25 cellular contexts compared by ENCODE assay signal in genomic region chr2:140061240-140061639, GRCh38.
DNase-seq lines count a peak whose midpoint lies in the region; ATAC-seq, FAIRE-seq and TF ChIP-seq lines count a peak whose summit lies in the region.
"Had no signal": no experiment of that assay in that cellular context is flagged by ENCODE, and none has a peak within 500 bp of the region (broad histone marks: within the 10 kb centered on the region; RNA-seq: fewer than 3 reads in every experiment).

No MANE protein-coding gene starts in this region.

- TF ChIP-seq POLR2A in A549 (IDR thresholded peaks at IDR 0.05; ENCODE audit: low read length): no peak

- no peak overlapping the region for H3K4me2 ChIP-seq in A549
- H3K4me2 ChIP-seq: BLaER1 had no signal

- no peaks in the 10 kb centered on the region for H3K9me3 ChIP-seq in A549
- no peaks in the 10 kb centered on the region for H3K9me3 ChIP-seq in naive thymus-derived CD4-positive, alpha-beta T cell (ENCODE audit: control insufficient read depth in 2 of 3, low read length in 3 of 3)
- H3K9me3 ChIP-seq: BE2C, BLaER1 had no signal

- no peak for TF ChIP-seq RAD21 in A549 (conservative IDR thresholded peaks at IDR 0.05 in 1 of 2, IDR thresholded peaks at IDR 0.05 in 1 of 2)

- no peak for DNase-seq in A549 (ENCODE audit: low read depth in 1 of 2, low spot score in 1 of 2)
- DNase-seq in frontal cortex (ENCODE audit: low spot score in 2 of 2): no peak
- no peak for DNase-seq in naive thymus-derived CD4-positive, alpha-beta T cell
- DNase-seq: 8988T; ACHN; BE2C; C1 segment of cervical spinal cord; CD4-positive, alpha-beta memory T cell; CD4-positive, CD25-positive, alpha-beta regulatory T cell; CD8-positive, alpha-beta memory T cell; COR-L47; DMS 273 treated with DMSO at 0.1 percent for 48 hours; DMS153; DMS53; DMS79; DND-41; EL; GDM1 had no signal

- ATAC-seq in A549 (no peak), GM21737 (IDR thresholded peaks at IDR 0.05; ENCODE audit: unreplicated experiment) (no peak), GM21576 (IDR thresholded peaks at IDR 0.05; ENCODE audit: unreplicated experiment) (no peak)
- ATAC-seq in naive thymus-derived CD4-positive, alpha-beta T cell: no peak
- ATAC-seq: GM12878 had no signal

- no peaks in the 10 kb centered on the region for H3K4me1 ChIP-seq in A549
- H3K4me1 ChIP-seq in naive thymus-derived CD4-positive, alpha-beta T cell (ENCODE audit: control insufficient read depth in 2 of 2, insufficient read depth in 2 of 2, low read length in 2 of 2): no peaks in the 10 kb centered on the region
- H3K4me1 ChIP-seq: BE2C, BLaER1 had no signal

- H3K27me3 Mint-ChIP-seq in naive thymus-derived CD4-positive, alpha-beta T cell: no peaks in the 10 kb centered on the region
- H3K27me3 Mint-ChIP-seq: CD4-positive, alpha-beta memory T cell; CD4-positive, CD25-positive, alpha-beta regulatory T cell; CD8-positive, alpha-beta memory T cell had no signal

- no peaks in the 10 kb centered on the region for H3K36me3 ChIP-seq in naive thymus-derived CD4-positive, alpha-beta T cell (ENCODE audit: control insufficient read depth in 2 of 3, insufficient read depth in 3 of 3, low read length in 3 of 3)
- H3K36me3 ChIP-seq: BE2C, BLaER1 had no signal

- H3K9me3 Mint-ChIP-seq in naive thymus-derived CD4-positive, alpha-beta T cell: peaks cover 2 to 21% (median 7%) of the 10 kb centered on the region in 11 donors

- H3K27ac ChIP-seq in A549: no peak overlapping the region
- no peak overlapping the region for H3K27ac ChIP-seq in naive thymus-derived CD4-positive, alpha-beta T cell (ENCODE audit: low read depth, low read length)
- H3K27ac ChIP-seq: BLaER1 had no signal

- POLR2A ChIA-PET in A549 (lab: Yijun Ruan, JAX): no interaction called here
- POLR2A ChIA-PET in naive thymus-derived CD4-positive, alpha-beta T cell (lab: Charles Lee): no interaction called here

- no peak overlapping the region for H3K4me3 Mint-ChIP-seq in naive thymus-derived CD4-positive, alpha-beta T cell
- H3K4me3 Mint-ChIP-seq: CD14-positive monocyte; CD4-positive, alpha-beta memory T cell; CD4-positive, CD25-positive, alpha-beta regulatory T cell; CD8-positive, alpha-beta memory T cell had no signal

- H3K27ac Mint-ChIP-seq in naive thymus-derived CD4-positive, alpha-beta T cell: no peak overlapping the region
- H3K27ac Mint-ChIP-seq: CD14-positive monocyte; CD4-positive, alpha-beta memory T cell; CD4-positive, CD25-positive, alpha-beta regulatory T cell; CD8-positive, alpha-beta memory T cell had no signal

- CTCF ChIA-PET in A549 (lab: Yijun Ruan, JAX): no interaction called here
- CTCF ChIA-PET in naive thymus-derived CD4-positive, alpha-beta T cell (lab: Charles Lee): no interaction called here

- no peak for TF ChIP-seq EP300 in A549 (IDR thresholded peaks at IDR 0.05)

- no peaks in the 10 kb centered on the region for H3K36me3 Mint-ChIP-seq in naive thymus-derived CD4-positive, alpha-beta T cell
- H3K36me3 Mint-ChIP-seq: CD14-positive monocyte; CD4-positive, alpha-beta memory T cell; CD4-positive, CD25-positive, alpha-beta regulatory T cell; CD8-positive, alpha-beta memory T cell had no signal

- no peaks in the 10 kb centered on the region for H3K27me3 ChIP-seq in naive thymus-derived CD4-positive, alpha-beta T cell (ENCODE audit: control insufficient read depth in 2 of 2, insufficient read depth in 2 of 2, low read length in 2 of 2)
- H3K27me3 ChIP-seq: BE2C, BLaER1 had no signal

- H3K4me3 ChIP-seq in A549: no peak overlapping the region
- H3K4me3 ChIP-seq in naive thymus-derived CD4-positive, alpha-beta T cell (ENCODE audit: low read length): no peak overlapping the region
- H3K4me3 ChIP-seq: BLaER1, GM12878 had no signal

- no peaks in the 10 kb centered on the region for H3K4me1 Mint-ChIP-seq in naive thymus-derived CD4-positive, alpha-beta T cell
- H3K4me1 Mint-ChIP-seq: CD14-positive monocyte; CD4-positive, alpha-beta memory T cell; CD4-positive, CD25-positive, alpha-beta regulatory T cell; CD8-positive, alpha-beta memory T cell had no signal

- TF ChIP-seq CTCF in A549 (IDR thresholded peaks at IDR 0.05): no peak

- WGBS in A549 (ENCODE audit: missing lambda C conversion rate): 16% methylated on average over 1 of the region's 1 CpG

- intact Hi-C loops in naive thymus-derived CD4-positive, alpha-beta T cell (cut with micrococcal nuclease): no loop called here

- FAIRE-seq in A549 (lab: Jason Lieb, UNC) (no peak), frontal cortex (lab: Jason Lieb, UNC) (peak; percentile 57)
- FAIRE-seq: GM12878, GM12892, GM18507 had no signal

TF ChIP-seq in A549, 52 proteins besides CTCF, POLR2A, EP300 and RAD21:
- no peak for TF ChIP-seq HOXA7 (CRISPR knock-in tag; IDR thresholded peaks at IDR 0.05)
- TF ChIP-seq E2F6 (IDR thresholded peaks at IDR 0.05; ENCODE audit: borderline replicate concordance, low read depth): no peak
- TF ChIP-seq RNF2 (IDR thresholded peaks at IDR 0.05; ENCODE audit: borderline replicate concordance, low read depth): no peak
- no peak for TF ChIP-seq NPAS2 (CRISPR knock-in tag; IDR thresholded peaks at IDR 0.05; ENCODE audit: borderline replicate concordance)
- peak; percentile 46; the same call in 1 of the 2 replicates for TF ChIP-seq ZC3H11A (IDR thresholded peaks at IDR 0.05)
- TF ChIP-seq NFE2L2 (conservative IDR thresholded peaks at IDR 0.05; ENCODE audit: low read length): no peak
- no peak for TF ChIP-seq ZSCAN20 (CRISPR knock-in tag; IDR thresholded peaks at IDR 0.05)
